In the genomic region with DNA sequence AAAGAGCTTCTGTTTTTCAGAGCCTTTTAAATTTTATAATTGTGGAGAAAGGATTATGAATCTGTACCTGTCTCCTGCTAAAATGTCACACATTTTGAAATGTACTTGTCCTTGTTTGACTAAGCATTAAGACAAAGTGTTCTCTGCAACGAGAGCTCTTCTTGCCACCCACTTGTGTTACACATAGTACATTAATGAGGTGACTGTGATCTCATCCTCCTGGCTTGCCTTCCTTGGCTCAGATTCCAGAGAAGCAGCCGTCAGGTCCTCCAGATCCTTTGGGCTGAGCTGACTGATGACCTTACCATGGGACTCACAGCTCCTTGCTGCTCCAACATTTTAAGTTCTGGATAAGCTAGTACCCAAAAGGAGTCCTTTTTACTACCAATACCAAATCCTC, we compare ENCODE assay signal across 12 cellular contexts.
DNase-seq lines count a peak whose midpoint lies in the region; ATAC-seq and TF ChIP-seq lines count a peak whose summit lies in the region.
"Had no signal": no experiment of that assay in that cellular context is flagged by ENCODE, and none has a peak within 500 bp of the region (broad histone marks: within the 10 kb centered on the region; RNA-seq: fewer than 3 reads in every experiment).

No MANE protein-coding gene starts in this region.

- TF ChIP-seq CTCF in MCF 10A (IDR thresholded peaks at IDR 0.05; ENCODE audit: unreplicated experiment) (no peak), hepatocyte (IDR thresholded peaks at IDR 0.05; ENCODE audit: poor library complexity) (no peak), uterus (IDR thresholded peaks at IDR 0.05) (no peak)

- intact Hi-C loops in MCF 10A (cut with micrococcal nuclease) (no loop called here), uterus (cut with DNase I; ENCODE audit: low total_unique reads) (no loop called here)

- peaks cover 43% of the 10 kb centered on the region for H3K4me1 Mint-ChIP-seq in MCF 10A (ENCODE audit: insufficient read depth, unreplicated experiment)
- H3K4me1 Mint-ChIP-seq: activated naive CD4-positive, alpha-beta T cell treated with anti-CD3 and anti-CD28 coated beads, Interleukin-2, amount 50 U/mL, for 24 hours; stimulated activated naive CD8-positive, alpha-beta T cell treated with anti-CD3 and anti-CD28 coated beads, Interleukin-15, amount 100 ng/mL, for 72 hours had no signal

- no peaks in the 10 kb centered on the region for H4K20me1 ChIP-seq in hepatocyte (ENCODE audit: insufficient read depth, poor library complexity, severe bottlenecking)
- H4K20me1 ChIP-seq in Karpas-422 (ENCODE audit: insufficient read depth, low read depth, low read length), result no peaks in the 10 kb centered on the region

- H3K36me3 ChIP-seq in hepatocyte (replicated peaks; ENCODE audit: insufficient read depth, low read depth), result no peaks in the 10 kb centered on the region
- no peaks in the 10 kb centered on the region for H3K36me3 ChIP-seq in uterus
- H3K36me3 ChIP-seq in Karpas-422 (ENCODE audit: insufficient read depth, low read length), result no peaks in the 10 kb centered on the region
- H3K36me3 ChIP-seq: right lobe of liver had no signal

- H3K9ac ChIP-seq in Karpas-422 (ENCODE audit: low read length), result no peak overlapping the region

- peaks cover 7% of the 10 kb centered on the region for H3K4me1 ChIP-seq in hepatocyte (ENCODE audit: insufficient read depth)
- no peaks in the 10 kb centered on the region for H3K4me1 ChIP-seq in uterus
- no peaks in the 10 kb centered on the region for H3K4me1 ChIP-seq in Karpas-422 (ENCODE audit: low read length)
- H3K4me1 ChIP-seq: right lobe of liver had no signal

- no peak for ATAC-seq in HG02642 (IDR thresholded peaks at IDR 0.05; ENCODE audit: poor library complexity, unreplicated experiment)
- ATAC-seq: stimulated activated naive CD8-positive, alpha-beta T cell treated with anti-CD3 and anti-CD28 coated beads, Interleukin-15, amount 100 ng/mL, for 72 hours had no signal

- H3K4me3 Mint-ChIP-seq in MCF 10A (ENCODE audit: unreplicated experiment), result peak overlapping the region; percentile 41
- H3K4me3 Mint-ChIP-seq: activated naive CD4-positive, alpha-beta T cell treated with anti-CD3 and anti-CD28 coated beads, Interleukin-2, amount 50 U/mL, for 24 hours; CD4-positive, alpha-beta T cell; stimulated activated naive CD8-positive, alpha-beta T cell treated with anti-CD3 and anti-CD28 coated beads, Interleukin-15, amount 100 ng/mL, for 72 hours had no signal

- H3K27ac Mint-ChIP-seq in MCF 10A (ENCODE audit: low read depth, unreplicated experiment), result peak overlapping the region; percentile 91
- H3K27ac Mint-ChIP-seq: activated naive CD4-positive, alpha-beta T cell treated with anti-CD3 and anti-CD28 coated beads, Interleukin-2, amount 50 U/mL, for 24 hours; CD4-positive, alpha-beta T cell; stimulated activated naive CD8-positive, alpha-beta T cell treated with anti-CD3 and anti-CD28 coated beads, Interleukin-15, amount 100 ng/mL, for 72 hours had no signal

- WGBS in hepatocyte (ENCODE audit: low lambda C conversion rate, missing lambda C conversion rate), result 18% methylated on average over 2 of the region's 2 CpGs

- POLR2A ChIA-PET in MCF 10A (lab: Yijun Ruan, JAX), result interaction anchor here (0.5 to 3.5 kb wide), 10 partner anchors 8 to 293 kb away, joined by 3 to 16 read pairs (median 4); partner anchors contain the start of genes BBS10, OSBPL8 and PHLDA1

- no peaks in the 10 kb centered on the region for H3K79me2 ChIP-seq in hepatocyte
- H3K79me2 ChIP-seq in Karpas-422 (ENCODE audit: low read length), result no peaks in the 10 kb centered on the region

- no TSS peak for BruUV-seq in MCF 10A (replicated peaks; lab: Mats Ljungman, UMichigan)

- H3K27me3 Mint-ChIP-seq in MCF 10A (ENCODE audit: insufficient read depth, unreplicated experiment), result no peaks in the 10 kb centered on the region

- no peak overlapping the region for H2AFZ ChIP-seq in hepatocyte
- H2AFZ ChIP-seq in Karpas-422 (ENCODE audit: low read length), result no peak overlapping the region

- peak; percentile 78 for DNase-seq in A172 (ENCODE audit: low spot score)
- DNase-seq in HS-5 (ENCODE audit: low read depth), result peak; percentile 71
- DNase-seq in MCF 10A (ENCODE audit: unreplicated experiment), result peak; percentile 74
- peak; percentile 46 for DNase-seq in hepatocyte (ENCODE audit: low spot score)
- no peak for DNase-seq in uterus
- DNase-seq in cortex of kidney (lab: John Stamatoyannopoulos, UW), result no peak
- DNase-seq in Karpas-422, result no peak
- DNase-seq: CD4-positive, alpha-beta T cell; right lobe of liver; stimulated activated naive CD8-positive, alpha-beta T cell treated with anti-CD3 and anti-CD28 coated beads, Interleukin-15, amount 100 ng/mL, for 72 hours had no signal

- H3K4me2 ChIP-seq in hepatocyte, result no peak overlapping the region
- H3K4me2 ChIP-seq in Karpas-422 (ENCODE audit: low read depth, low read length, poor library complexity, severe bottlenecking), result no peak overlapping the region

- no peak for TF ChIP-seq POLR2A in uterus (IDR thresholded peaks at IDR 0.05)

- H3K4me3 ChIP-seq in hepatocyte (no peak overlapping the region), uterus (no peak overlapping the region), Karpas-422 (ENCODE audit: low read length) (no peak overlapping the region)
- H3K4me3 ChIP-seq: right lobe of liver had no signal

- CTCF ChIA-PET in MCF 10A (lab: Yijun Ruan, JAX), result interaction anchor here (0.6 to 1.5 kb wide), 8 partner anchors 23 to 644 kb away, joined by 3 to 4 read pairs (median 3); no protein-coding TSS in a partner anchor

- H3K27ac ChIP-seq in hepatocyte, result peak overlapping the region; percentile 58
- no peak overlapping the region for H3K27ac ChIP-seq in uterus
- H3K27ac ChIP-seq in Karpas-422 (ENCODE audit: low read length), result no peak overlapping the region
- H3K27ac ChIP-seq: right lobe of liver had no signal

- H3K36me3 Mint-ChIP-seq in MCF 10A (ENCODE audit: insufficient read depth, unreplicated experiment), result peaks cover 5% of the 10 kb centered on the region
- H3K36me3 Mint-ChIP-seq: activated naive CD4-positive, alpha-beta T cell treated with anti-CD3 and anti-CD28 coated beads, Interleukin-2, amount 50 U/mL, for 24 hours had no signal

- no peaks in the 10 kb centered on the region for H3K9me3 Mint-ChIP-seq in MCF 10A (ENCODE audit: unreplicated experiment)
- H3K9me3 Mint-ChIP-seq: CD4-positive, alpha-beta T cell had no signal

- no peaks in the 10 kb centered on the region for H3K27me3 ChIP-seq in hepatocyte
- no peaks in the 10 kb centered on the region for H3K27me3 ChIP-seq in uterus
- H3K27me3 ChIP-seq in Karpas-422 (ENCODE audit: low read length), result no peaks in the 10 kb centered on the region
- H3K27me3 ChIP-seq: right lobe of liver had no signal

- H3K9me2 ChIP-seq in hepatocyte (replicated peaks; ENCODE audit: insufficient read depth) (no peaks in the 10 kb centered on the region), Karpas-422 (replicated peaks; ENCODE audit: insufficient read depth, low read length) (no peaks in the 10 kb centered on the region)

- no peaks in the 10 kb centered on the region for H3K9me3 ChIP-seq in hepatocyte (ENCODE audit: low read depth)
- no peaks in the 10 kb centered on the region for H3K9me3 ChIP-seq in uterus
- H3K9me3 ChIP-seq in Karpas-422 (ENCODE audit: low read length), result no peaks in the 10 kb centered on the region
- H3K9me3 ChIP-seq: right lobe of liver had no signal

Comparison
In these comparisons a context has a peak if more than half of its experiments do, and no peak if none do; other contexts are left out.
1. DNase-seq: peak in A172 (single experiment), HS-5 (single experiment), MCF 10A (single experiment) and hepatocyte (single experiment); none in uterus (0 of 2), cortex of kidney (single experiment) and Karpas-422 (single experiment).